In the genomic region with DNA sequence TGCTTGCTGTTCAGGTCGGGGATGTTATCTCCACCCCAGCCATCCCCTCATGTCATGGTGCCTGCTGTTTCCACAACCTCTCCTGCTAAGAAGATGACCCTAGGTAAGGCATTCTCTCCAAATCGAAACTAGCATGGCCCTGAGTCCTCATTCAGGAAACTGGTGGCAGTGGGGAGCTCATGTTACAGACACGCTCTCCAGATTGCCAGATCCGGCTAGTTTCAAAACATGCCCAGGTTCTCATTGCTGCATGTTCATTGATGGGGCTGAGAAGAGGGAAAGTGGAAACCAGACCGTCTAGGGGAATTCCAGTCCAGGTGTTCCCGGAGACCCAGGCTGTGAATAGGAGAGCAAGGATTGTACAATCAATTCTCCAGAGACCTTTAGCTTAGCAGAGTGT, we compare ENCODE assay signal across 9 cellular contexts.
DNase-seq lines count a peak whose midpoint lies in the region; ATAC-seq and TF ChIP-seq lines count a peak whose summit lies in the region.
"Had no signal": no experiment of that assay in that cellular context is flagged by ENCODE, and none has a peak within 500 bp of the region (broad histone marks: within the 10 kb centered on the region; RNA-seq: fewer than 3 reads in every experiment).

No MANE protein-coding gene starts in this region.

- no peak for TF ChIP-seq CTCF in omental fat pad (IDR thresholded peaks at IDR 0.05)

- no peak for ATAC-seq in omental fat pad (ENCODE audit: low FRiP score)
- ATAC-seq in HG03025 (IDR thresholded peaks at IDR 0.05; ENCODE audit: low FRiP score, unreplicated experiment) = no peak

- DNase-seq in DMS53 (lab: John Stamatoyannopoulos, UW) (peak; percentile 91), NCI-H1436 (lab: John Stamatoyannopoulos, UW) (peak; percentile 96), SW480 (ENCODE audit: low spot score) (peak; percentile 62), mucosa of gallbladder (ENCODE audit: low spot score) (peak; percentile 42), omental fat pad (ENCODE audit: low spot score) (no peak), kidney glomerular epithelial cell (lab: John Stamatoyannopoulos, UW) (no peak), RPMI8226 (no peak)
- DNase-seq: Caco-2 had no signal

Comparison
In these comparisons a context has a peak if more than half of its experiments do, and no peak if none do; other contexts are left out.
1. DNase-seq: peak in DMS53 (single experiment), NCI-H1436 (single experiment), SW480 (single experiment) and mucosa of gallbladder (single experiment); none in omental fat pad (single experiment), kidney glomerular epithelial cell (single experiment) and RPMI8226 (single experiment).